ENCODE assay signal across 11 cellular contexts in genomic region chr7:16563281-16564022, GRCh38. TPM values are rescaled to one million over a fixed set of nuclear protein-coding genes. Genes with fewer than 3 reads are reported as not detected.
A peak's percentile ranks its signal among the peaks of the same experiment; 100 is the strongest.
DNase-seq lines count a peak whose midpoint lies in the region; ATAC-seq and TF ChIP-seq lines count a peak whose summit lies in the region.
"Had no signal": no experiment of that assay in that cellular context is flagged by ENCODE, and none has a peak within 500 bp of the region (broad histone marks: within the 10 kb centered on the region; RNA-seq: fewer than 3 reads in every experiment).

No MANE protein-coding gene starts in this region.

- no peaks in the 10 kb centered on the region for H3K36me3 Mint-ChIP-seq in HFFc6 (ENCODE audit: low read depth)

- no peaks in the 10 kb centered on the region for H3K36me3 ChIP-seq in osteoblast (ENCODE audit: insufficient read depth, low read length)

- DNase-seq in NOMO-1 (lab: John Stamatoyannopoulos, UW; ENCODE audit: unreplicated experiment in 2 of 2) (peak; percentile 16 to 70), NOMO-1 treated with dmso at 0.1 percent for 144 hours (lab: John Stamatoyannopoulos, UW; ENCODE audit: unreplicated experiment) (no peak), RPMI7951 (ENCODE audit: low read depth) (peak; percentile 40), osteoblast (ENCODE audit: insufficient read length, low spot score, missing footprints) (peak; percentile 31), cardiac septum (ENCODE audit: low spot score) (no peak), NCI-H2107 treated with DMSO at 0.1 percent for 48 hours (lab: John Stamatoyannopoulos, UW; ENCODE audit: unreplicated experiment) (no peak), HFFc6 (no peak)
- DNase-seq: retina had no signal

- no peaks in the 10 kb centered on the region for H3K79me2 ChIP-seq in osteoblast (ENCODE audit: insufficient read depth, low read length)

- peaks cover 12% of the 10 kb centered on the region; the same call in 1 of the 2 replicates for H3K4me1 Mint-ChIP-seq in HFFc6 (ENCODE audit: low read depth)

- H3K27me3 ChIP-seq in osteoblast (ENCODE audit: insufficient read depth, low read length), result no peaks in the 10 kb centered on the region

- no peaks in the 10 kb centered on the region for H3K27me3 Mint-ChIP-seq in HFFc6 (ENCODE audit: insufficient read depth)

- TF ChIP-seq CTCF in osteoblast (IDR thresholded peaks at IDR 0.05; ENCODE audit: extremely low read depth, low read depth, low read length), result no peak
- no peak for TF ChIP-seq CTCF in HFFc6 (IDR thresholded peaks at IDR 0.05)

- no peak overlapping the region for H3K27ac Mint-ChIP-seq in HFFc6

- no peaks in the 10 kb centered on the region for H3K9me3 ChIP-seq in osteoblast (ENCODE audit: low read depth, low read length)

- intact Hi-C loops in cardiac septum (cut with DNase I), result loop anchor here (2.0 to 5.0 kb wide), 4 partner anchors 131 to 485 kb away; no protein-coding TSS in a partner anchor

- no peaks in the 10 kb centered on the region for H3K4me1 ChIP-seq in osteoblast (ENCODE audit: insufficient read depth, low read length)

- peak overlapping the region; percentile 41 for H3K4me2 ChIP-seq in osteoblast (ENCODE audit: insufficient read depth, low read length)

- peak; percentile 73 for ATAC-seq in HG02943 (IDR thresholded peaks at IDR 0.05; ENCODE audit: low read depth, unreplicated experiment)

- no peak overlapping the region; the same call in 1 of the 2 replicates for H3K4me3 Mint-ChIP-seq in HFFc6

- no peak overlapping the region for H3K4me3 ChIP-seq in osteoblast (ENCODE audit: insufficient read depth, low read length)

- no peaks in the 10 kb centered on the region for H3K9me3 Mint-ChIP-seq in HFFc6

- no peak overlapping the region for H3K27ac ChIP-seq in osteoblast (ENCODE audit: low read depth, low read length)
- H3K27ac ChIP-seq: 22Rv1, VCaP had no signal

- no peaks in the 10 kb centered on the region for H4K20me1 ChIP-seq in osteoblast (ENCODE audit: insufficient read depth, low read length)

- H2AFZ ChIP-seq in osteoblast (ENCODE audit: low read length), result peak overlapping the region; percentile 32

RNA-seq across cellular contexts. Expression of gene LRRC72, which starts 36.8 kb away (rescaled TPM):
- not detected in 2 replicates for total RNA-seq in RPMI7951 (2014; rRNA removed; shearing (Covaris generic))
- total RNA-seq in osteoblast, result not detected in 2 replicates
- not detected for total RNA-seq in cardiac septum
- not detected for total RNA-seq in HFFc6 (2021; fragmentation: NEBNext Ultra II Directional; extraction: Animal tissue kit (Norgen Biotek cat#: 25700))

Comparison
In these comparisons a context has a peak if more than half of its experiments do, and no peak if none do; other contexts are left out.
1. DNase-seq: peak in NOMO-1 (2 of 2), RPMI7951 (single experiment) and osteoblast (single experiment); none in NOMO-1 treated with dmso at 0.1 percent for 144 hours (single experiment), cardiac septum (single experiment), NCI-H2107 treated with DMSO at 0.1 percent for 48 hours (single experiment) and HFFc6 (single experiment).